In genomic region chr2:195573314-195573713, GRCh38 we compare ENCODE assay signal across 24 cellular contexts.
DNase-seq lines count a peak whose midpoint lies in the region; ATAC-seq and TF ChIP-seq lines count a peak whose summit lies in the region.
"Had no signal": no experiment of that assay in that cellular context is flagged by ENCODE, and none has a peak within 500 bp of the region (broad histone marks: within the 10 kb centered on the region; RNA-seq: fewer than 3 reads in every experiment).

No MANE protein-coding gene starts in this region.

- H3K27me3 Mint-ChIP-seq in activated CD8-positive, alpha-beta T cell treated with anti-CD3 and anti-CD28 coated beads, Interleukin-2, amount 10 ng/mL, durations not matched to agents 7 days and 5 days (ENCODE audit: low read depth): no peaks in the 10 kb centered on the region
- H3K27me3 Mint-ChIP-seq in activated CD8-positive, alpha-beta T cell treated with anti-CD3 and anti-CD28 coated beads for 36 hours: no peaks in the 10 kb centered on the region
- H3K27me3 Mint-ChIP-seq in CD8-positive, alpha-beta T cell (ENCODE audit: low read depth): no peaks in the 10 kb centered on the region
- H3K27me3 Mint-ChIP-seq in naive thymus-derived CD8-positive, alpha-beta T cell: no peaks in the 10 kb centered on the region
- H3K27me3 Mint-ChIP-seq: activated CD4-positive, alpha-beta T cell treated with anti-CD3 and anti-CD28 coated beads, Interleukin-2, amount 10 ng/mL, durations not matched to agents 7 days and 5 days had no signal

- H3K4me3 ChIP-seq in CD8-positive, alpha-beta T cell (ENCODE audit: low read depth, low read length): no peak overlapping the region
- H3K4me3 ChIP-seq: testis, uterus had no signal

- TF ChIP-seq CTCF in activated CD8-positive, alpha-beta T cell treated with anti-CD3 and anti-CD28 coated beads for 36 hours (IDR thresholded peaks at IDR 0.05): no peak
- no peak for TF ChIP-seq CTCF in CD8-positive, alpha-beta T cell (IDR thresholded peaks at IDR 0.05)

- no peaks in the 10 kb centered on the region for H3K27me3 ChIP-seq in CD8-positive, alpha-beta T cell (ENCODE audit: insufficient read depth, low read length)
- H3K27me3 ChIP-seq: testis, uterus had no signal

- POLR2A ChIA-PET in activated CD8-positive, alpha-beta T cell treated with anti-CD3 and anti-CD28 coated beads, Interleukin-2, amount 10 ng/mL, durations not matched to agents 7 days and 5 days (lab: Charles Lee): interaction anchor here (1.0 to 3.5 kb wide), 2 partner anchors 12 to 84 kb away, joined by 3 to 20 read pairs; partner anchors contain the start of gene SLC39A10
- POLR2A ChIA-PET in activated CD8-positive, alpha-beta T cell treated with anti-CD3 and anti-CD28 coated beads for 36 hours (lab: Charles Lee): interaction anchor here (0.6 to 1.4 kb wide), 4 partner anchors 8 to 84 kb away, joined by 3 to 6 read pairs (median 4); partner anchors contain the start of gene SLC39A10
- POLR2A ChIA-PET in CD8-positive, alpha-beta T cell (lab: Charles Lee): interaction anchor here (0.5 to 5.1 kb wide), 3 partner anchors 13 to 24 kb away, joined by 3 to 32 read pairs (median 3); no protein-coding TSS in a partner anchor
- POLR2A ChIA-PET in naive thymus-derived CD8-positive, alpha-beta T cell (lab: Charles Lee): interaction anchor here (0.6 to 10.4 kb wide), 5 partner anchors 8 to 85 kb away, joined by 4 to 128 read pairs (median 11); partner anchors contain the start of gene SLC39A10

- H3K36me3 ChIP-seq in CD8-positive, alpha-beta T cell (ENCODE audit: insufficient read depth, low read length): no peaks in the 10 kb centered on the region
- H3K36me3 ChIP-seq: uterus had no signal

- DNase-seq in activated CD8-positive, alpha-beta T cell treated with anti-CD3 and anti-CD28 coated beads, Interleukin-2, amount 10 ng/mL, durations not matched to agents 7 days and 5 days: no peak
- no peak for DNase-seq in activated CD8-positive, alpha-beta T cell treated with anti-CD3 and anti-CD28 coated beads for 36 hours
- DNase-seq in CD8-positive, alpha-beta T cell: no peak
- peak; percentile 10 for DNase-seq in NCI-H69 (lab: John Stamatoyannopoulos, UW)
- DNase-seq in naive thymus-derived CD8-positive, alpha-beta T cell: no peak
- no peak for DNase-seq in kidney glomerular epithelial cell (lab: John Stamatoyannopoulos, UW)
- DNase-seq: activated CD4-positive, alpha-beta T cell treated with anti-CD3 and anti-CD28 coated beads, Interleukin-2, amount 10 ng/mL, durations not matched to agents 7 days and 5 days; activated CD8-positive, alpha-beta memory T cell treated with anti-CD3 and anti-CD28 coated beads, Interleukin-2, amount 50 U/mL, for 4 hours; activated gamma-delta T cell treated with Interleukin-2 at 50 U/mL for 16 hours; C1 segment of cervical spinal cord; effector CD4-positive, alpha-beta T cell; mesendoderm; NCI-H146; NCI-H526; retina; small intestine; stimulated activated CD4-positive, alpha-beta T cell treated with anti-CD3 and anti-CD28 coated beads, Interleukin-1b, Interleukin-23, amount 100 ng/mL, for 48 hours; testis; uterus had no signal

- intact Hi-C loops in activated CD8-positive, alpha-beta T cell treated with anti-CD3 and anti-CD28 coated beads for 36 hours (cut with micrococcal nuclease): loop anchor here (10.0 kb wide), 1 partner anchor 491 kb away; the partner anchor contains the start of gene DNAH7
- intact Hi-C loops in CD8-positive, alpha-beta T cell (cut with DNase I, micrococcal nuclease): loop anchor here in 1 of 2 experiments (5.0 kb wide), 1 partner anchor 76 kb away; no protein-coding TSS in a partner anchor

- H3K9me3 Mint-ChIP-seq in activated CD8-positive, alpha-beta T cell treated with anti-CD3 and anti-CD28 coated beads, Interleukin-2, amount 10 ng/mL, durations not matched to agents 7 days and 5 days (ENCODE audit: insufficient read depth): no peaks in the 10 kb centered on the region
- no peaks in the 10 kb centered on the region for H3K9me3 Mint-ChIP-seq in activated CD8-positive, alpha-beta T cell treated with anti-CD3 and anti-CD28 coated beads for 36 hours
- H3K9me3 Mint-ChIP-seq in CD8-positive, alpha-beta T cell: no peaks in the 10 kb centered on the region
- H3K9me3 Mint-ChIP-seq in naive thymus-derived CD8-positive, alpha-beta T cell: peaks cover 0 to 2% (median 0%) of the 10 kb centered on the region in 9 donors

- no peaks in the 10 kb centered on the region for H3K9me3 ChIP-seq in CD8-positive, alpha-beta T cell (ENCODE audit: low read length)
- H3K9me3 ChIP-seq: testis, uterus had no signal

- CTCF ChIA-PET in activated CD8-positive, alpha-beta T cell treated with anti-CD3 and anti-CD28 coated beads, Interleukin-2, amount 10 ng/mL, durations not matched to agents 7 days and 5 days (lab: Charles Lee): interaction anchor here (1.2 to 4.6 kb wide), 4 partner anchors 29 to 86 kb away, joined by 4 to 59 read pairs (median 6); no protein-coding TSS in a partner anchor
- CTCF ChIA-PET in activated CD8-positive, alpha-beta T cell treated with anti-CD3 and anti-CD28 coated beads for 36 hours (lab: Charles Lee): interaction anchor here (1.0 to 1.9 kb wide), 2 partner anchors 40 to 87 kb away, joined by 3 to 7 read pairs; no protein-coding TSS in a partner anchor
- CTCF ChIA-PET in CD8-positive, alpha-beta T cell (lab: Charles Lee): interaction anchor here (1.1 to 2.1 kb wide), 6 partner anchors 8 to 86 kb away, joined by 3 to 10 read pairs (median 4); no protein-coding TSS in a partner anchor

- peaks cover 43% of the 10 kb centered on the region for H3K4me1 ChIP-seq in CD8-positive, alpha-beta T cell (ENCODE audit: insufficient read depth, low read length)
- H3K4me1 ChIP-seq: testis, uterus had no signal

- H3K27ac Mint-ChIP-seq in activated CD8-positive, alpha-beta T cell treated with anti-CD3 and anti-CD28 coated beads, Interleukin-2, amount 10 ng/mL, durations not matched to agents 7 days and 5 days: peak overlapping the region; percentile 51
- no peak overlapping the region for H3K27ac Mint-ChIP-seq in activated CD8-positive, alpha-beta T cell treated with anti-CD3 and anti-CD28 coated beads for 36 hours
- peak overlapping the region; percentile 46 for H3K27ac Mint-ChIP-seq in CD8-positive, alpha-beta T cell
- peak overlapping the region in 9 of 10 donors; percentile 41 to 85 (median 73) for H3K27ac Mint-ChIP-seq in naive thymus-derived CD8-positive, alpha-beta T cell
- H3K27ac Mint-ChIP-seq: activated CD4-positive, alpha-beta T cell treated with anti-CD3 and anti-CD28 coated beads, Interleukin-2, amount 10 ng/mL, durations not matched to agents 7 days and 5 days had no signal

- peaks cover 31% of the 10 kb centered on the region for H3K36me3 Mint-ChIP-seq in activated CD8-positive, alpha-beta T cell treated with anti-CD3 and anti-CD28 coated beads, Interleukin-2, amount 10 ng/mL, durations not matched to agents 7 days and 5 days (ENCODE audit: low read depth)
- H3K36me3 Mint-ChIP-seq in activated CD8-positive, alpha-beta T cell treated with anti-CD3 and anti-CD28 coated beads for 36 hours (ENCODE audit: low read depth): no peaks in the 10 kb centered on the region
- H3K36me3 Mint-ChIP-seq in CD8-positive, alpha-beta T cell: no peaks in the 10 kb centered on the region
- peaks cover 0 to 4% (median 0%) of the 10 kb centered on the region in 3 donors for H3K36me3 Mint-ChIP-seq in naive thymus-derived CD8-positive, alpha-beta T cell

- no peak overlapping the region for H3K4me3 Mint-ChIP-seq in activated CD8-positive, alpha-beta T cell treated with anti-CD3 and anti-CD28 coated beads, Interleukin-2, amount 10 ng/mL, durations not matched to agents 7 days and 5 days
- no peak overlapping the region for H3K4me3 Mint-ChIP-seq in activated CD8-positive, alpha-beta T cell treated with anti-CD3 and anti-CD28 coated beads for 36 hours
- H3K4me3 Mint-ChIP-seq in CD8-positive, alpha-beta T cell: no peak overlapping the region
- no peak overlapping the region for H3K4me3 Mint-ChIP-seq in naive thymus-derived CD8-positive, alpha-beta T cell
- H3K4me3 Mint-ChIP-seq: activated CD4-positive, alpha-beta T cell treated with anti-CD3 and anti-CD28 coated beads, Interleukin-2, amount 10 ng/mL, durations not matched to agents 7 days and 5 days had no signal

- H3K4me1 Mint-ChIP-seq in activated CD8-positive, alpha-beta T cell treated with anti-CD3 and anti-CD28 coated beads, Interleukin-2, amount 10 ng/mL, durations not matched to agents 7 days and 5 days (ENCODE audit: low read depth): peaks cover 71% of the 10 kb centered on the region
- peaks cover 51% of the 10 kb centered on the region for H3K4me1 Mint-ChIP-seq in activated CD8-positive, alpha-beta T cell treated with anti-CD3 and anti-CD28 coated beads for 36 hours (ENCODE audit: low read depth)
- H3K4me1 Mint-ChIP-seq in CD8-positive, alpha-beta T cell (ENCODE audit: low read depth): peaks cover 71% of the 10 kb centered on the region
- H3K4me1 Mint-ChIP-seq in naive thymus-derived CD8-positive, alpha-beta T cell: peaks cover 29 to 71% (median 65%) of the 10 kb centered on the region in 4 donors

- H3K27ac ChIP-seq in CD8-positive, alpha-beta T cell (ENCODE audit: low read depth, low read length): no peak overlapping the region
- H3K27ac ChIP-seq: epithelial cell of prostate, KMS-11, testis, uterus had no signal

- no peak for ATAC-seq in activated CD8-positive, alpha-beta T cell treated with anti-CD3 and anti-CD28 coated beads, Interleukin-2, amount 10 ng/mL, durations not matched to agents 7 days and 5 days
- ATAC-seq in activated CD8-positive, alpha-beta T cell treated with anti-CD3 and anti-CD28 coated beads for 36 hours: no peak
- ATAC-seq in CD8-positive, alpha-beta T cell: no peak
- ATAC-seq in naive thymus-derived CD8-positive, alpha-beta T cell: no peak
- ATAC-seq in GM18498 (IDR thresholded peaks at IDR 0.05; ENCODE audit: unreplicated experiment): no peak
- no peak for ATAC-seq in HG03175 (IDR thresholded peaks at IDR 0.05; ENCODE audit: unreplicated experiment)
- ATAC-seq: left lobe of liver had no signal
